In genomic region chr5:172052454-172053236, GRCh38 we compare ENCODE assay signal across 10 cellular contexts. TPM values are rescaled to one million over a fixed set of nuclear protein-coding genes. Genes with fewer than 3 reads are reported as not detected.
DNase-seq lines count a peak whose midpoint lies in the region; ATAC-seq and TF ChIP-seq lines count a peak whose summit lies in the region.
"Had no signal": no experiment of that assay in that cellular context is flagged by ENCODE, and none has a peak within 500 bp of the region (broad histone marks: within the 10 kb centered on the region; RNA-seq: fewer than 3 reads in every experiment).

No MANE protein-coding gene starts in this region.

- H3K9me3 ChIP-seq in SK-N-SH: no peaks in the 10 kb centered on the region
- H3K9me3 ChIP-seq: uterus had no signal

- DNase-seq in AG09309 (ENCODE audit: low read depth) (peak; percentile 53), SK-N-SH (no peak), fibroblast of the conjunctiva (ENCODE audit: low read depth) (peak; percentile 33), non-pigmented ciliary epithelial cell (ENCODE audit: low read depth) (peak; percentile 51), AML-193 (lab: John Stamatoyannopoulos, UW) (no peak), NCI-H446 (lab: John Stamatoyannopoulos, UW) (no peak)
- no peak for DNase-seq in stimulated activated CD4-positive, alpha-beta T cell treated with anti-CD3 and anti-CD28 coated beads, Interleukin-15, amount 100 ng/mL, for 24 hours
- DNase-seq: RPMI8226 had no signal

- no peaks in the 10 kb centered on the region for H3F3A ChIP-seq in SK-N-SH (replicated peaks; ENCODE audit: insufficient read depth)

- no peak overlapping the region for H3K4me2 ChIP-seq in SK-N-SH

- CTCF ChIA-PET in SK-N-SH (lab: Yijun Ruan, JAX): interaction anchor here (0.7 to 2.2 kb wide), 4 partner anchors 12 to 141 kb away, joined by 3 to 9 read pairs (median 4); partner anchors contain the start of gene STK10

- TF ChIP-seq EP300 in SK-N-SH (IDR thresholded peaks at IDR 0.05; ENCODE audit: borderline replicate concordance in 1 of 2, low read depth in 1 of 2, low read length in 1 of 2): no peak

- WGBS in SK-N-SH (ENCODE audit: low lambda C conversion rate): 86% methylated on average over 11 of the region's 19 CpGs

- no peak overlapping the region for H3K9ac ChIP-seq in SK-N-SH

- POLR2A ChIA-PET in SK-N-SH (lab: Yijun Ruan, JAX): no interaction called here

- no peaks in the 10 kb centered on the region for H4K20me1 ChIP-seq in SK-N-SH (ENCODE audit: insufficient read depth)

- no peaks in the 10 kb centered on the region for H3K79me2 ChIP-seq in SK-N-SH (ENCODE audit: insufficient read depth)

- no peaks in the 10 kb centered on the region for H3K9me2 ChIP-seq in SK-N-SH

- peak; percentile 50 for TF ChIP-seq CTCF in AG09309 (IDR thresholded peaks at IDR 0.05; ENCODE audit: control insufficient read depth, insufficient read depth, low read depth, low read length, missing control alignments)
- peak; percentile 28; the same call in 1 of the 2 replicates for TF ChIP-seq CTCF in SK-N-SH (IDR thresholded peaks at IDR 0.05)

- no peak for ATAC-seq in GM19397 (IDR thresholded peaks at IDR 0.05; ENCODE audit: unreplicated experiment)

- H3K4me1 ChIP-seq in SK-N-SH (ENCODE audit: control insufficient read depth in 1 of 2, insufficient read depth in 2 of 2, low read depth in 1 of 2, low read length in 1 of 2): peaks cover 0 to 4% of the 10 kb centered on the region in 2 experiments; a peak in 1 of 4 replicates
- H3K4me1 ChIP-seq: uterus had no signal

- H3K4me3 ChIP-seq in AG09309 (ENCODE audit: control insufficient read depth, low read depth, low read length): no peak overlapping the region
- H3K4me3 ChIP-seq in SK-N-SH (ENCODE audit: low read depth in 2 of 2, low read length in 1 of 2): no peak overlapping the region
- H3K4me3 ChIP-seq: uterus had no signal

- no peak overlapping the region for H2AFZ ChIP-seq in SK-N-SH (ENCODE audit: low read depth)

- no peak for TF ChIP-seq RAD21 in SK-N-SH (IDR thresholded peaks at IDR 0.05; ENCODE audit: low read length)

- peaks cover 14 to 24% of the 10 kb centered on the region in 2 experiments for H3K36me3 ChIP-seq in SK-N-SH (replicated peaks in 1 of 2; ENCODE audit: control insufficient read depth in 1 of 2, insufficient read depth in 2 of 2, low read length in 1 of 2)
- H3K36me3 ChIP-seq: uterus had no signal

- no peak overlapping the region; a peak in 1 of 4 replicates for H3K27ac ChIP-seq in SK-N-SH (ENCODE audit: low read depth in 2 of 2, low read length in 1 of 2)
- H3K27ac ChIP-seq: uterus had no signal

- H3K27me3 ChIP-seq in SK-N-SH (ENCODE audit: insufficient read depth): no peaks in the 10 kb centered on the region
- H3K27me3 ChIP-seq: uterus had no signal

TF ChIP-seq in SK-N-SH, 30 proteins besides CTCF, POLR2A, EP300 and RAD21:
- TF ChIP-seq ZBTB33 (IDR thresholded peaks at IDR 0.05; ENCODE audit: borderline replicate concordance, low read depth) (no peak), TAF1 (IDR thresholded peaks at IDR 0.05; ENCODE audit: borderline replicate concordance, low read depth, low read length) (no peak), USF2 (IDR thresholded peaks at IDR 0.05; ENCODE audit: borderline replicate concordance, low read depth, low read length) (no peak), FOSL2 (IDR thresholded peaks at IDR 0.05; ENCODE audit: borderline replicate concordance, low read depth) (no peak), ELF1 (IDR thresholded peaks at IDR 0.05) (no peak), IRF3 (IDR thresholded peaks at IDR 0.05; ENCODE audit: low read depth, low read length) (no peak), JUND (IDR thresholded peaks at IDR 0.05) (no peak), YY1 (IDR thresholded peaks at IDR 0.05; ENCODE audit: low read depth) (no peak), GABPA (IDR thresholded peaks at IDR 0.05; ENCODE audit: low read depth) (no peak), REST (IDR thresholded peaks at IDR 0.05; ENCODE audit: low read depth, low read length) (no peak)

RNA-seq across cellular contexts. Expression of gene FBXW11, which starts 46.2 kb away (rescaled TPM):
- 37.5 and 51.1 TPM in 2 replicates for polyA plus RNA-seq in SK-N-SH (2012; rRNA removed)
- polyA plus RNA-seq in SK-N-SH (2012; cell fraction: cytosol; rRNA removed): 42.5 and 48.0 TPM in 2 replicates
- polyA plus RNA-seq in SK-N-SH (2012; cell fraction: nucleus; rRNA removed): 20.9 and 40.9 TPM in 2 replicates

Comparison
In these comparisons a context has a peak if more than half of its experiments do, and no peak if none do; other contexts are left out.
1. DNase-seq: peak in AG09309 (single experiment), fibroblast of the conjunctiva (single experiment) and non-pigmented ciliary epithelial cell (single experiment); none in SK-N-SH (single experiment), AML-193 (0 of 2), NCI-H446 (0 of 2) and stimulated activated CD4-positive, alpha-beta T cell treated with anti-CD3 and anti-CD28 coated beads, Interleukin-15, amount 100 ng/mL, for 24 hours (single experiment).